ENCODE assay signal across 8 cellular contexts in the genomic region with DNA sequence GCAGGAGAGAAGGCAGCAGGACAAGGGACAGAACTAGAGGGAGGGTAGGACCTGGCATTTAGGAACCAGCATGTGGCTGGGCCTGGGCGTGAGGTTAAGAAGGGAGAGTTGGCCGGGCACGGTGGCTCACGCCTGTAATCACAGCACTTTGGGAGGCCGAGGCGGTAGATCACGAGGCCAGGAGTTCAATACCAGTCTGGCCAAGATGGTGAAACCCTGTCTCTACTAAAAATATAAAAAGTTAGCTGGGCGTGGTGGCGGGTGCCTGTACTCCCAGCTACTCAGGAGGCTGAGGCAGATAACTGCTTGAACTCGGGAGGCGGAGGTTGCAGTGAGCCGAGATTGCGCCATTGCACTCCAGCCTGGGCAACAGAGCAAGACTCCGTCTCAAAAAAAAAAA. TPM values are rescaled to one million over a fixed set of nuclear protein-coding genes. Genes with fewer than 3 reads are reported as not detected.
DNase-seq lines count a peak whose midpoint lies in the region; ATAC-seq, FAIRE-seq and TF ChIP-seq lines count a peak whose summit lies in the region.
"Not testable (repeated sequence)": the region's sequence is repeated elsewhere in the genome, so short reads cannot be mapped to it uniquely, and the experiment has no call there.

No MANE protein-coding gene starts in this region.

- peak overlapping the region; percentile 77 for H3K14ac ChIP-seq in neuronal stem cell (ENCODE audit: low read length)

- not testable (repeated sequence) for H3F3A ChIP-seq in GM23338 (replicated peaks; ENCODE audit: low read depth)

- CTCF ChIA-PET in CD8-positive, alpha-beta T cell (lab: Charles Lee); K562 (lab: Yijun Ruan, JAX; ENCODE audit: low intra/inter-chr PET ratio): not testable (repeated sequence)
- CTCF ChIA-PET in RWPE1 (lab: Yijun Ruan, JAX): interaction anchor here (0.7 kb wide), 2 partner anchors 89 to 940 kb away, joined by 3 read pairs; no protein-coding TSS in a partner anchor

- not testable (repeated sequence) for H3K4me3 ChIP-seq in CD8-positive, alpha-beta T cell (ENCODE audit: low read depth, low read length); GM23338; K562; upper lobe of left lung
- peak overlapping the region in 1 of 2 donors; percentile 63 for H3K4me3 ChIP-seq in neuronal stem cell (ENCODE audit: low read length in 2 of 2)

- H3K4ac ChIP-seq in neuronal stem cell (ENCODE audit: low read length): not testable (repeated sequence)

- H3K79me2 ChIP-seq in GM23338 (replicated peaks; ENCODE audit: insufficient read depth); K562 (ENCODE audit: control insufficient read depth, insufficient read depth, low read length): not testable (repeated sequence)

- not testable (repeated sequence) for H2BK12ac ChIP-seq in neuronal stem cell (ENCODE audit: low read length)

- not testable (repeated sequence) for H4K20me1 ChIP-seq in GM23338 (replicated peaks; ENCODE audit: insufficient read depth); K562 (replicated peaks; ENCODE audit: control insufficient read depth, insufficient read depth, low read length)

- TF ChIP-seq RAD21 in K562 (CRISPR knock-in tag; conservative IDR thresholded peaks at IDR 0.05 in 1 of 2, IDR thresholded peaks at IDR 0.05 in 1 of 2): not testable (repeated sequence)

- POLR2A ChIA-PET in CD8-positive, alpha-beta T cell (lab: Charles Lee); RWPE1 (lab: Yijun Ruan, JAX; ENCODE audit: low non-redundant PET); K562 (lab: Yijun Ruan, JAX): not testable (repeated sequence)

- in situ Hi-C loops in K562 (cut with MboI): not testable (repeated sequence)

- H2AK5ac ChIP-seq in neuronal stem cell (ENCODE audit: low read depth, low read length): not testable (repeated sequence)

- not testable (repeated sequence) for H3K9me2 ChIP-seq in GM23338 (ENCODE audit: insufficient read depth)

- H2BK120ac ChIP-seq in neuronal stem cell (ENCODE audit: low read depth, low read length): peak overlapping the region; percentile 74

- peak overlapping the region; percentile 45 for H3K27ac Mint-ChIP-seq in CD8-positive, alpha-beta T cell
- peak overlapping the region; percentile 54; the same call in 1 of the 2 replicates for H3K27ac Mint-ChIP-seq in GM23338
- H3K27ac Mint-ChIP-seq in activated T-cell treated with anti-CD3 and anti-CD28 coated beads, Interleukin-2, amount 50 U/mL, for 24 hours: peak overlapping the region; percentile 37

- H3K4me2 ChIP-seq in GM23338; K562 (ENCODE audit: insufficient read depth, low read length); neuronal stem cell (ENCODE audit: insufficient read depth, low read length, poor library complexity, severe bottlenecking): not testable (repeated sequence)

- not testable (repeated sequence) for BruUV-seq in K562 (replicated peaks; lab: Mats Ljungman, UMichigan)

- H2BK15ac ChIP-seq in neuronal stem cell (ENCODE audit: low read length): not testable (repeated sequence)

- not testable (repeated sequence) for DNase-seq in CD8-positive, alpha-beta T cell; GM23338 (ENCODE audit: low spot score); RWPE1 (ENCODE audit: low spot score); activated T-cell treated with anti-CD3 and anti-CD28 coated beads, Interleukin-2, amount 50 U/mL, for 24 hours; K562 (ENCODE audit: extremely low read depth in 1 of 4, low spot score in 3 of 4); neuronal stem cell (ENCODE audit: low spot score); upper lobe of left lung
- peak; percentile 42 for DNase-seq in islet precursor cell

- not testable (repeated sequence) for H3K4me1 Mint-ChIP-seq in CD8-positive, alpha-beta T cell (ENCODE audit: low read depth); GM23338; activated T-cell treated with anti-CD3 and anti-CD28 coated beads, Interleukin-2, amount 50 U/mL, for 24 hours (ENCODE audit: low read depth)

- 0 out of 2 replicates have a peak, but pooled peaks have one; percentile 41 for TF ChIP-seq POLR2A in K562 (conservative IDR thresholded peaks at IDR 0.05)
- not testable (repeated sequence) for TF ChIP-seq POLR2A in upper lobe of left lung (IDR thresholded peaks at IDR 0.05)

- H3K36me3 ChIP-seq in CD8-positive, alpha-beta T cell (ENCODE audit: insufficient read depth, low read length); GM23338 (ENCODE audit: insufficient read depth): not testable (repeated sequence)
- H3K36me3 ChIP-seq in K562 (ENCODE audit: control insufficient read depth, insufficient read depth, low read length): peaks cover 82% of the 10 kb centered on the region; the same call in 2 of the 3 replicates
- H3K36me3 ChIP-seq in neuronal stem cell (replicated peaks in 1 of 2; ENCODE audit: control insufficient read depth in 2 of 2, insufficient read depth in 2 of 2, low read length in 2 of 2): peaks cover 14 to 22% of the 10 kb centered on the region in 2 donors
- H3K36me3 ChIP-seq in upper lobe of left lung: peaks cover 39 to 87% (median 86%) of the 10 kb centered on the region in 4 donors

- H3K27me3 ChIP-seq in CD8-positive, alpha-beta T cell (ENCODE audit: insufficient read depth, low read length); GM23338 (ENCODE audit: insufficient read depth); K562 (ENCODE audit: control insufficient read depth in 2 of 2, insufficient read depth in 2 of 2, low read length in 2 of 2); neuronal stem cell (ENCODE audit: control insufficient read depth in 3 of 3, insufficient read depth in 3 of 3, low read depth in 1 of 3, low read length in 3 of 3); upper lobe of left lung: not testable (repeated sequence)

- not testable (repeated sequence) for H3K27ac ChIP-seq in CD8-positive, alpha-beta T cell (ENCODE audit: low read depth, low read length); GM23338 (ENCODE audit: low read depth); K562 (ENCODE audit: extremely low read depth, low read depth, low read length); neuronal stem cell (replicated peaks; ENCODE audit: low read length)
- H3K27ac ChIP-seq in RWPE1 (peak overlapping the region; percentile 11; the same call in 1 of the 2 replicates), upper lobe of left lung (peak overlapping the region in 3 of 4 donors; percentile 11 to 30 (median 17))

- not testable (repeated sequence) for H3K18ac ChIP-seq in neuronal stem cell (ENCODE audit: low read length)

- H3K27me3 Mint-ChIP-seq in CD8-positive, alpha-beta T cell (ENCODE audit: low read depth); activated T-cell treated with anti-CD3 and anti-CD28 coated beads, Interleukin-2, amount 50 U/mL, for 24 hours: not testable (repeated sequence)
- H3K27me3 Mint-ChIP-seq in GM23338 (ENCODE audit: insufficient read depth, low read depth, poor library complexity): peaks cover 18% of the 10 kb centered on the region

- TF ChIP-seq EP300 in K562 (IDR thresholded peaks at IDR 0.05; ENCODE audit: low read length); upper lobe of left lung (IDR thresholded peaks at IDR 0.05): not testable (repeated sequence)

- 95% methylated on average over 10 of the region's 14 CpGs for WGBS in K562 (ENCODE audit: insufficient coverage, low coverage, missing lambda C conversion rate)
- no CpG with 5 or more reads among the region's 14 CpGs for WGBS in neuronal stem cell (ENCODE audit: extremely low coverage in 2 of 2, insufficient read length in 2 of 2, insufficient replicate concordance in 1 of 2), 2 donors
- 75 to 90% methylated on average over 14 of the region's 14 CpGs for WGBS in upper lobe of left lung, 2 donors

- not testable (repeated sequence) for H3K9me3 Mint-ChIP-seq in CD8-positive, alpha-beta T cell; GM23338; activated T-cell treated with anti-CD3 and anti-CD28 coated beads, Interleukin-2, amount 50 U/mL, for 24 hours

- H2BK5ac ChIP-seq in neuronal stem cell (ENCODE audit: low read length): not testable (repeated sequence)

- peak overlapping the region; percentile 67 for H3K23ac ChIP-seq in neuronal stem cell (ENCODE audit: low read depth, low read length, poor library complexity)

- peaks cover 32% of the 10 kb centered on the region for H3K36me3 Mint-ChIP-seq in CD8-positive, alpha-beta T cell
- peaks cover 11% of the 10 kb centered on the region for H3K36me3 Mint-ChIP-seq in GM23338 (ENCODE audit: low read depth)
- H3K36me3 Mint-ChIP-seq in activated T-cell treated with anti-CD3 and anti-CD28 coated beads, Interleukin-2, amount 50 U/mL, for 24 hours (ENCODE audit: low read depth): peaks cover 31% of the 10 kb centered on the region

- FAIRE-seq in K562 (lab: Jason Lieb, UNC): not testable (repeated sequence)

- not testable (repeated sequence) for H4K8ac ChIP-seq in neuronal stem cell (ENCODE audit: low read depth, low read length)

- not testable (repeated sequence) for H3K9me1 ChIP-seq in K562 (ENCODE audit: control insufficient read depth, insufficient read depth, low read length)

- not testable (repeated sequence) for H3K4me1 ChIP-seq in CD8-positive, alpha-beta T cell (ENCODE audit: insufficient read depth, low read length); GM23338 (ENCODE audit: insufficient read depth); neuronal stem cell (ENCODE audit: control insufficient read depth in 2 of 2, insufficient read depth in 1 of 2, low read depth in 1 of 2, low read length in 2 of 2)
- peaks cover 11 to 26% of the 10 kb centered on the region in 2 experiments for H3K4me1 ChIP-seq in K562 (replicated peaks in 1 of 2; ENCODE audit: control insufficient read depth in 2 of 2, insufficient read depth in 2 of 2, low read length in 2 of 2)
- H3K4me1 ChIP-seq in upper lobe of left lung: peaks cover 0 to 23% (median 0%) of the 10 kb centered on the region in 4 donors

- intact Hi-C loops in CD8-positive, alpha-beta T cell (cut with DNase I, micrococcal nuclease); K562 (cut with micrococcal nuclease): not testable (repeated sequence)

- not testable (repeated sequence) for H3K79me1 ChIP-seq in neuronal stem cell (ENCODE audit: low read depth, low read length)

- H3K4me3 Mint-ChIP-seq in CD8-positive, alpha-beta T cell; GM23338; activated T-cell treated with anti-CD3 and anti-CD28 coated beads, Interleukin-2, amount 50 U/mL, for 24 hours: not testable (repeated sequence)

- TF ChIP-seq CTCF in CD8-positive, alpha-beta T cell (IDR thresholded peaks at IDR 0.05); GM23338 (conservative IDR thresholded peaks at IDR 0.05; ENCODE audit: low read depth in 2 of 2); RWPE1 (conservative IDR thresholded peaks at IDR 0.05; ENCODE audit: low read depth); K562 (IDR thresholded peaks at IDR 0.05 in 2 of 3, conservative IDR thresholded peaks at IDR 0.05 in 1 of 3; ENCODE audit: insufficient read depth in 2 of 3, low read depth in 1 of 3, low read length in 3 of 3); upper lobe of left lung (IDR thresholded peaks at IDR 0.05): not testable (repeated sequence)

- H3K9me3 ChIP-seq in CD8-positive, alpha-beta T cell (ENCODE audit: low read length); K562 (replicated peaks; ENCODE audit: control insufficient read depth, insufficient read depth, low read depth, low read length); neuronal stem cell (replicated peaks in 1 of 2; ENCODE audit: control insufficient read depth in 2 of 2, insufficient read depth in 1 of 2, low read depth in 1 of 2, low read length in 2 of 2); upper lobe of left lung: not testable (repeated sequence)

- not testable (repeated sequence) for ATAC-seq in CD8-positive, alpha-beta T cell; GM23338; K562; upper lobe of left lung (ENCODE audit: low FRiP score in 2 of 2)

- not testable (repeated sequence) for H4K91ac ChIP-seq in neuronal stem cell (ENCODE audit: low read depth, low read length, poor library complexity)

- not testable (repeated sequence) for H2AFZ ChIP-seq in GM23338; K562 (ENCODE audit: low read depth, low read length); neuronal stem cell (ENCODE audit: low read length)

- H3K9ac ChIP-seq in K562 (ENCODE audit: insufficient read depth in 1 of 2, low read depth in 2 of 2, low read length in 2 of 2); neuronal stem cell (ENCODE audit: low read depth, low read length, poor library complexity): not testable (repeated sequence)

RNA-seq across cellular contexts. Expression of gene CTSH, which starts 16.7 kb away (rescaled TPM):
- total RNA-seq in CD8-positive, alpha-beta T cell: 1 to 10 TPM; 3.7 to 5.0 TPM
- total RNA-seq in GM23338 (2014; rRNA removed; shearing (Covaris generic)): 19.7 and 41.2 TPM in 2 replicates
- polyA plus RNA-seq in GM23338 (2016; fragmentation: Nextera tagmentation; extraction: Ambion mirVana) (18.2 and 19.9 TPM in 2 replicates), K562 (2011; rRNA removed) (346 and 462 TPM in 2 replicates), K562 (2014; fragmentation: Illumina TruSeq; extraction: Trizol) (264 and 319 TPM in 2 replicates), K562 (2014; fragmentation: Nextera tagmentation; extraction: Ambion mirVana) (10 to 100 TPM; 15.0 to 35.1 TPM), K562 (2014; rRNA removed) (314 and 326 TPM in 2 replicates)
- 299 and 667 TPM in 2 replicates for total RNA-seq in K562 (2011; cell fraction: chromatin; rRNA removed; ENCODE audit: low replicate concordance)
- 475 and 577 TPM in 2 replicates for total RNA-seq in K562 (2011; cell fraction: nucleolus; rRNA removed)
- total RNA-seq in K562 (2011; cell fraction: nucleoplasm; rRNA removed): 452 and 464 TPM in 2 replicates
- total RNA-seq in K562 (2014; rRNA removed) (221 and 262 TPM in 2 replicates), K562 (2014; rRNA removed; fragmentation: Illumina TruSeq; extraction: Trizol) (130 and 158 TPM in 2 replicates), K562 (2015; rRNA removed; fragmentation: Illumina TruSeq; extraction: Trizol) (169 and 170 TPM in 2 replicates), K562 (2021) (173 TPM in 2 replicates), upper lobe of left lung (1,000 to 10,000 TPM in 4 of 6 donors, 100 to 1,000 TPM in 2; 699 to 3,907 (median 1,498) TPM)
- 293 and 363 TPM in 2 replicates for polyA plus RNA-seq in K562 (2011; cell fraction: cytosol; rRNA removed)
- 419 and 596 TPM in 2 replicates for polyA plus RNA-seq in K562 (2011; cell fraction: nucleus; rRNA removed)
- 197 and 377 TPM in 2 replicates for polyA plus RNA-seq in K562 (2012)
- polyA minus RNA-seq in K562 (2011; rRNA and poly(A)+ RNA removed): 172 and 231 TPM in 2 replicates
- 126 and 148 TPM in 2 replicates for polyA minus RNA-seq in K562 (2011; cell fraction: cytosol; rRNA and poly(A)+ RNA removed)
- polyA minus RNA-seq in K562 (2011; cell fraction: nucleus; rRNA and poly(A)+ RNA removed): 135 and 136 TPM in 2 replicates
- polyA plus RNA-seq in neuronal stem cell (2013, experiment 1 of 2): 7.8 TPM
- polyA plus RNA-seq in neuronal stem cell (2013, experiment 2 of 2): 8.7 TPM

RNA-seq across cellular contexts. Expression of gene MORF4L1, which starts 55.5 kb away (rescaled TPM):
- 100 to 1,000 TPM; 513 to 545 TPM for total RNA-seq in CD8-positive, alpha-beta T cell
- 491 and 520 TPM in 2 replicates for total RNA-seq in GM23338 (2014; rRNA removed; shearing (Covaris generic))
- polyA plus RNA-seq in GM23338 (2016; fragmentation: Nextera tagmentation; extraction: Ambion mirVana) (571 and 611 TPM in 2 replicates), K562 (2011; rRNA removed) (268 and 400 TPM in 2 replicates), K562 (2014; fragmentation: Illumina TruSeq; extraction: Trizol) (497 and 578 TPM in 2 replicates), K562 (2014; fragmentation: Nextera tagmentation; extraction: Ambion mirVana) (100 to 1,000 TPM; 244 to 365 TPM), K562 (2014; rRNA removed) (454 and 615 TPM in 2 replicates)
- total RNA-seq in K562 (2011; cell fraction: chromatin; rRNA removed; ENCODE audit: low replicate concordance): 78.8 and 247 TPM in 2 replicates
- 43.7 and 63.3 TPM in 2 replicates for total RNA-seq in K562 (2011; cell fraction: nucleolus; rRNA removed)
- total RNA-seq in K562 (2011; cell fraction: nucleoplasm; rRNA removed): 127 and 191 TPM in 2 replicates
- total RNA-seq in K562 (2014; rRNA removed) (202 and 281 TPM in 2 replicates), K562 (2014; rRNA removed; fragmentation: Illumina TruSeq; extraction: Trizol) (127 and 157 TPM in 2 replicates), K562 (2015; rRNA removed; fragmentation: Illumina TruSeq; extraction: Trizol) (193 and 197 TPM in 2 replicates), K562 (2021) (187 and 240 TPM in 2 replicates), upper lobe of left lung (100 to 1,000 TPM; 202 to 462 (median 292) TPM)
- polyA plus RNA-seq in K562 (2011; cell fraction: cytosol; rRNA removed): 61.7 and 122 TPM in 2 replicates
- polyA plus RNA-seq in K562 (2011; cell fraction: nucleus; rRNA removed): 49.9 and 79.3 TPM in 2 replicates
- 208 and 400 TPM in 2 replicates for polyA plus RNA-seq in K562 (2012)
- polyA minus RNA-seq in K562 (2011; rRNA and poly(A)+ RNA removed): 149 and 157 TPM in 2 replicates
- polyA minus RNA-seq in K562 (2011; cell fraction: cytosol; rRNA and poly(A)+ RNA removed): 46.6 and 48.9 TPM in 2 replicates
- polyA minus RNA-seq in K562 (2011; cell fraction: nucleus; rRNA and poly(A)+ RNA removed): 35.3 and 77.4 TPM in 2 replicates
- 744 TPM for polyA plus RNA-seq in neuronal stem cell (2013, experiment 1 of 2)
- 748 TPM for polyA plus RNA-seq in neuronal stem cell (2013, experiment 2 of 2)
